ENCODE assay signal across 8 cellular contexts in genomic region chr21:27996906-27997305, GRCh38.
A peak's percentile ranks its signal among the peaks of the same experiment; 100 is the strongest.
DNase-seq lines count a peak whose midpoint lies in the region; ATAC-seq and TF ChIP-seq lines count a peak whose summit lies in the region.
"Not testable (repeated sequence)": the region's sequence is repeated elsewhere in the genome, so short reads cannot be mapped to it uniquely, and the experiment has no call there.

No MANE protein-coding gene starts in this region.

- in situ Hi-C loops in IMR-90 (cut with MboI; ENCODE audit: low sequenced_read_pairs): not testable (repeated sequence)

- BruUV-seq in IMR-90 (replicated peaks; lab: Mats Ljungman, UMichigan): not testable (repeated sequence)

- not testable (repeated sequence) for ATAC-seq in IMR-90 (ENCODE audit: low read depth)
- peak in 3 of 4 donors; percentile 38 to 69 (median 61) for ATAC-seq in heart left ventricle

- peak in 1 of 4 donors; percentile 36 for TF ChIP-seq EP300 in sigmoid colon (IDR thresholded peaks at IDR 0.05)

- dilution Hi-C loops in IMR-90 (cut with HindIII; ENCODE audit: low sequenced_read_pairs, unreplicated experiment): not testable (repeated sequence)

- not testable (repeated sequence) for H3K79me1 ChIP-seq in IMR-90 (ENCODE audit: low read depth in 1 of 2, low read length in 2 of 2)

- not testable (repeated sequence) for H3K23ac ChIP-seq in IMR-90 (ENCODE audit: low read depth, low read length)

- POLR2A ChIA-PET in IMR-90 (lab: Charles Lee; ENCODE audit: unreplicated experiment): not testable (repeated sequence)

- H4K5ac ChIP-seq in IMR-90 (ENCODE audit: low read depth, low read length): peak overlapping the region; percentile 50; the same call in 1 of the 2 replicates

- H3K9ac ChIP-seq in IMR-90 (ENCODE audit: low read depth, low read length): not testable (repeated sequence)

- not testable (repeated sequence) for TF ChIP-seq CTCF in IMR-90 (conservative IDR thresholded peaks at IDR 0.05; ENCODE audit: low read depth, low read length); cardiac fibroblast (IDR thresholded peaks at IDR 0.05; ENCODE audit: low read depth, low read length); fibroblast of villous mesenchyme (IDR thresholded peaks at IDR 0.05; ENCODE audit: insufficient read depth, low read depth, low read length); heart left ventricle (IDR thresholded peaks at IDR 0.05); sigmoid colon (IDR thresholded peaks at IDR 0.05)

- H3K27ac ChIP-seq in ACC112 (ENCODE audit: low read depth, low read length) (0 out of 2 replicates have a peak overlapping the region, but pooled peaks have one; percentile 36), heart left ventricle (peak overlapping the region in 1 of 12 donors; percentile 19), sigmoid colon (peak overlapping the region in 3 of 4 donors; percentile 37 to 59 (median 56))
- not testable (repeated sequence) for H3K27ac ChIP-seq in IMR-90 (ENCODE audit: insufficient read depth, low read length)

- H3K36me3 ChIP-seq in ACC112 (ENCODE audit: insufficient read depth, low read length); IMR-90 (ENCODE audit: control insufficient read depth, insufficient read depth, low read length); heart left ventricle; sigmoid colon: not testable (repeated sequence)

- not testable (repeated sequence) for H2BK5ac ChIP-seq in IMR-90 (ENCODE audit: low read depth, low read length, poor library complexity, severe bottlenecking)

- not testable (repeated sequence) for H3K18ac ChIP-seq in IMR-90 (ENCODE audit: low read depth, low read length)

- not testable (repeated sequence) for TF ChIP-seq RAD21 in IMR-90 (IDR thresholded peaks at IDR 0.05; ENCODE audit: low read length)

- intact Hi-C loops in IMR-90 (cut with micrococcal nuclease); heart left ventricle (cut with DNase I); sigmoid colon (cut with DNase I): not testable (repeated sequence)

- H3K56ac ChIP-seq in IMR-90 (ENCODE audit: extremely low read depth, insufficient read depth, low read length): not testable (repeated sequence)

- DNase-seq in IMR-90, heart left ventricle, sigmoid colon: not testable (repeated sequence)
- DNase-seq in cardiac fibroblast (ENCODE audit: low read depth in 2 of 2) (peak; percentile 39 to 59), fibroblast of gingiva (ENCODE audit: low read depth) (peak; percentile 78), fibroblast of villous mesenchyme (ENCODE audit: low read depth) (peak; percentile 44), iris pigment epithelial cell (ENCODE audit: low read depth) (peak; percentile 12)

- not testable (repeated sequence) for H2BK20ac ChIP-seq in IMR-90 (ENCODE audit: low read depth, low read length)

- H4K8ac ChIP-seq in IMR-90 (ENCODE audit: low read depth in 2 of 2, low read length in 2 of 2): not testable (repeated sequence)

- 14% methylated on average over 1 of the region's 4 CpGs; no CpG with 5 or more reads in 1 of the 2 experiments for WGBS in IMR-90 (ENCODE audit: extremely low coverage in 2 of 2, insufficient read length in 1 of 2), 2 experiments
- WGBS in heart left ventricle, 4 donors: 43 to 57% (median 52%) methylated on average over 4 of the region's 4 CpGs
- WGBS in sigmoid colon, 2 donors: 71 to 82% methylated on average over 4 of the region's 4 CpGs

- not testable (repeated sequence) for H3K4me3 ChIP-seq in ACC112 (ENCODE audit: low read depth, low read length); IMR-90 (ENCODE audit: insufficient read depth, low read depth, low read length); cardiac fibroblast (replicated peaks in 1 of 2; ENCODE audit: low read depth in 2 of 2, low read length in 2 of 2); fibroblast of villous mesenchyme (ENCODE audit: low read depth, low read length); heart left ventricle; sigmoid colon

- H3K27me3 ChIP-seq in ACC112 (ENCODE audit: insufficient read depth, low read length); IMR-90 (ENCODE audit: control insufficient read depth, insufficient read depth, low read length); heart left ventricle; sigmoid colon: not testable (repeated sequence)

- not testable (repeated sequence) for H4K91ac ChIP-seq in IMR-90 (ENCODE audit: insufficient read depth, low read depth, low read length)

- not testable (repeated sequence) for TF ChIP-seq POLR2A in IMR-90 (IDR thresholded peaks at IDR 0.05; ENCODE audit: low read depth, low read length); heart left ventricle (IDR thresholded peaks at IDR 0.05); sigmoid colon (IDR thresholded peaks at IDR 0.05)

- CTCF ChIA-PET in IMR-90 (lab: Yijun Ruan, JAX): not testable (repeated sequence)

- not testable (repeated sequence) for H2AK5ac ChIP-seq in IMR-90 (ENCODE audit: low read depth, low read length)

- not testable (repeated sequence) for H3K9me3 ChIP-seq in IMR-90 (ENCODE audit: control insufficient read depth, insufficient read depth, low read length); heart left ventricle; sigmoid colon

- not testable (repeated sequence) for H3K14ac ChIP-seq in IMR-90 (replicated peaks; ENCODE audit: low read depth, low read length)

- H2AFZ ChIP-seq in ACC112 (ENCODE audit: low read length, unreplicated experiment): peak overlapping the region; percentile 60
- H2AFZ ChIP-seq in IMR-90 (replicated peaks; ENCODE audit: low read length, poor library complexity): not testable (repeated sequence)

- not testable (repeated sequence) for H2BK15ac ChIP-seq in IMR-90 (ENCODE audit: low read depth, low read length)

- H3K4me2 ChIP-seq in IMR-90 (ENCODE audit: low read depth, low read length): not testable (repeated sequence)

- not testable (repeated sequence) for H3K4ac ChIP-seq in IMR-90 (ENCODE audit: low read depth, low read length)

- H3K9me1 ChIP-seq in IMR-90 (ENCODE audit: insufficient read depth, low read length): not testable (repeated sequence)

- H4K20me1 ChIP-seq in IMR-90 (ENCODE audit: insufficient read depth, low read length): not testable (repeated sequence)

- not testable (repeated sequence) for H2AK9ac ChIP-seq in IMR-90 (replicated peaks; ENCODE audit: low read depth, low read length, poor library complexity)

- H3K79me2 ChIP-seq in ACC112 (ENCODE audit: control insufficient read depth, insufficient read depth, low read length, unreplicated experiment): not testable (repeated sequence)

- H3K4me1 ChIP-seq in ACC112 (ENCODE audit: control insufficient read depth, insufficient read depth, low read length, unreplicated experiment); IMR-90 (ENCODE audit: control insufficient read depth, insufficient read depth, low read length); heart left ventricle; sigmoid colon: not testable (repeated sequence)

- H2BK120ac ChIP-seq in IMR-90 (ENCODE audit: low read depth, low read length): not testable (repeated sequence)
